In genomic region chrX:52620650-52621049, GRCh38 we compare ENCODE assay signal across 12 cellular contexts. TPM values are rescaled to one million over a fixed set of nuclear protein-coding genes. Genes with fewer than 3 reads are reported as not detected.
"Had no signal": no experiment of that assay in that cellular context is flagged by ENCODE, and none has a peak within 500 bp of the region (broad histone marks: within the 10 kb centered on the region; RNA-seq: fewer than 3 reads in every experiment).

No MANE protein-coding gene starts in this region.

RNA-seq across cellular contexts. Expression of gene SSX7, which starts 34.0 kb away (rescaled TPM):
- total RNA-seq: activated CD4-positive, alpha-beta T cell treated with anti-CD3 and anti-CD28 coated beads for 36 hours; activated CD4-positive, alpha-beta T cell treated with anti-CD3 and anti-CD28 coated beads, Interleukin-2, amount 10 ng/mL, durations not matched to agents 7 days and 5 days; activated CD8-positive, alpha-beta T cell treated with anti-CD3 and anti-CD28 coated beads, Interleukin-2, amount 10 ng/mL, durations not matched to agents 7 days and 5 days; activated naive CD8-positive, alpha-beta T cell treated with anti-CD3 and anti-CD28 coated beads, Interleukin-2, amount 10 ng/mL, durations not matched to agents 7 days and 5 days; activated T-helper 2 cell treated with anti-CD3 and anti-CD28 coated beads, Interferon-gamma antibody, Interleukin-2, Interleukin-4, amounts not matched to agents 10 μg/mL and 5 μg/mL and 100 μg/mL, durations not matched to agents 14 hours and 24 hours and 36 hours; ascending aorta; cardiac muscle cell; RPMI7951; SJCRH30; T-helper 1 cell treated with Interleukin-12 subunit alpha and Interleukin-12 subunit beta and Interleukin-4 antibody, amounts not matched to agents 30 ng/mL and 1 ng/mL, for 36 hours; T-helper 2 cell treated with Interferon-gamma antibody and Interleukin-4, amounts not matched to agents 100 ng/mL and 5 ng/mL, for 36 hours had no signal
- polyA plus RNA-seq: adipose tissue, cardiac muscle cell had no signal
